In genomic region chr19:45523642-45524256, GRCh38 we compare ENCODE assay signal across 8 cellular contexts. TPM values are rescaled to one million over a fixed set of nuclear protein-coding genes. Genes with fewer than 3 reads are reported as not detected.
DNase-seq lines count a peak whose midpoint lies in the region; ATAC-seq and TF ChIP-seq lines count a peak whose summit lies in the region.

No MANE protein-coding gene starts in this region.

- H3K4me3 ChIP-seq in HAP-1: no peak overlapping the region
- H3K4me3 ChIP-seq in upper lobe of right lung: no peak overlapping the region

- DNase-seq in Daoy (ENCODE audit: low read depth): peak; percentile 84
- DNase-seq in HAP-1 (ENCODE audit: low spot score in 2 of 2): peak; percentile 85 to 92
- DNase-seq in NCI-H1092 treated with DMSO at 0.1 percent for 48 hours (lab: John Stamatoyannopoulos, UW): peak; percentile 80
- peak; percentile 87 for DNase-seq in SK-N-DZ (ENCODE audit: low spot score)
- peak in 3 of 4 experiments; percentile 29 to 55 (median 39) for DNase-seq in activated naive CD4-positive, alpha-beta T cell (lab: John Stamatoyannopoulos, UW)
- DNase-seq in foreskin melanocyte: peak; percentile 72
- DNase-seq in omental fat pad (ENCODE audit: low spot score): no peak
- DNase-seq in upper lobe of right lung: peak; percentile 82

- H3K27me3 ChIP-seq in HAP-1 (ENCODE audit: low read depth) (no peaks in the 10 kb centered on the region), upper lobe of right lung (no peaks in the 10 kb centered on the region)

- H3K36me3 ChIP-seq in HAP-1 (replicated peaks): peaks cover 46% of the 10 kb centered on the region
- peaks cover 71% of the 10 kb centered on the region for H3K36me3 ChIP-seq in upper lobe of right lung

- H3K4me1 ChIP-seq in HAP-1 (no peaks in the 10 kb centered on the region), upper lobe of right lung (no peaks in the 10 kb centered on the region)

- intact Hi-C loops in upper lobe of right lung (cut with DNase I): loop anchor here (10.0 kb wide), 1 partner anchor 121 kb away; no protein-coding TSS in a partner anchor

- TF ChIP-seq CTCF in omental fat pad (IDR thresholded peaks at IDR 0.05): peak in 1 of 3 donors; percentile 74
- peak; percentile 92 for TF ChIP-seq CTCF in upper lobe of right lung (IDR thresholded peaks at IDR 0.05)

- in situ Hi-C loops in HAP-1 (cut with MboI; ENCODE audit: low sequenced_read_pairs): no loop called here

- H3K27ac ChIP-seq in upper lobe of right lung: no peak overlapping the region

- no peaks in the 10 kb centered on the region for H3K9me3 ChIP-seq in HAP-1
- no peaks in the 10 kb centered on the region for H3K9me3 ChIP-seq in upper lobe of right lung

- ATAC-seq in omental fat pad (ENCODE audit: low FRiP score) (peak; percentile 75), upper lobe of right lung (peak; percentile 97)

RNA-seq across cellular contexts. Expression of gene VASP, which starts 16.5 kb away (rescaled TPM):
- 121 and 175 TPM in 2 replicates for total RNA-seq in Daoy (2014; rRNA removed; shearing (Covaris generic))
- 20.3 and 20.6 TPM in 2 replicates for polyA plus RNA-seq in SK-N-DZ (2014; cell fraction: cytosol; rRNA removed)
- 12.5 and 15.2 TPM in 2 replicates for polyA plus RNA-seq in SK-N-DZ (2014; cell fraction: nucleus; rRNA removed)
- 100 to 1,000 TPM in 1 of 4 donors, 10 to 100 TPM in 3; 47.0 to 132 (median 68.7) TPM for total RNA-seq in omental fat pad
- total RNA-seq in upper lobe of right lung: 155 TPM

RNA-seq across cellular contexts. Expression of gene PPM1N, which starts 25.5 kb away (rescaled TPM):
- total RNA-seq in Daoy (2014; rRNA removed; shearing (Covaris generic)): 0.15 and 0.80 TPM in 2 replicates
- 7.6 and 9.1 TPM in 2 replicates for polyA plus RNA-seq in SK-N-DZ (2014; cell fraction: cytosol; rRNA removed)
- polyA plus RNA-seq in SK-N-DZ (2014; cell fraction: nucleus; rRNA removed): 13.0 and 15.0 TPM in 2 replicates
- total RNA-seq in omental fat pad: 1 to 10 TPM; 1.9 to 3.8 (median 2.9) TPM
- total RNA-seq in upper lobe of right lung: 0.67 TPM

RNA-seq across cellular contexts. Expression of gene RTN2, which starts 26.9 kb away (rescaled TPM):
- total RNA-seq in Daoy (2014; rRNA removed; shearing (Covaris generic)): 0.98 and 3.5 TPM in 2 replicates
- polyA plus RNA-seq in SK-N-DZ (2014; cell fraction: cytosol; rRNA removed): 35.2 and 50.4 TPM in 2 replicates
- polyA plus RNA-seq in SK-N-DZ (2014; cell fraction: nucleus; rRNA removed): 33.0 and 40.4 TPM in 2 replicates
- total RNA-seq in omental fat pad: 1 to 10 TPM; 3.8 to 9.4 (median 7.0) TPM
- total RNA-seq in upper lobe of right lung: 13.3 TPM

RNA-seq across cellular contexts. Expression of gene FOSB, which starts 56.0 kb away (rescaled TPM):
- total RNA-seq in Daoy (2014; rRNA removed; shearing (Covaris generic)): 0.80 and 0.83 TPM in 2 replicates
- not detected in 2 replicates for polyA plus RNA-seq in SK-N-DZ (2014; cell fraction: cytosol; rRNA removed)
- polyA plus RNA-seq in SK-N-DZ (2014; cell fraction: nucleus; rRNA removed): not detected in 2 replicates
- total RNA-seq in omental fat pad (100 to 1,000 TPM; 306 to 713 (median 395) TPM), upper lobe of right lung (3.6 TPM)
